Comparison of ENCODE assay signal across 1 cellular context in genomic region chr11:119091966-119092879, GRCh38.
A peak's percentile ranks its signal among the peaks of the same experiment; 100 is the strongest.
TF ChIP-seq lines count a peak whose summit lies in the region.

No MANE protein-coding gene starts in this region.

TF ChIP-seq in K562, 482 proteins besides CTCF, POLR2A, EP300 and RAD21:
- no peak for TF ChIP-seq ARNT (IDR thresholded peaks at IDR 0.05)
- TF ChIP-seq ZC3H11A (IDR thresholded peaks at IDR 0.05; ENCODE audit: low read depth, low read length), result no peak
- TF ChIP-seq ZNF347 (CRISPR knock-in tag; IDR thresholded peaks at IDR 0.05; ENCODE audit: low read depth), result no peak
- TF ChIP-seq ZNF57 (CRISPR knock-in tag; IDR thresholded peaks at IDR 0.05), result no peak
- TF ChIP-seq JUND (IDR thresholded peaks at IDR 0.05; ENCODE audit: borderline replicate concordance, low read depth, low read length), result no peak
- TF ChIP-seq JUND (tag; IDR thresholded peaks at IDR 0.05; ENCODE audit: borderline replicate concordance, low read depth, low read length), result 0 out of 3 replicates have a peak, but pooled peaks have one; percentile 17
- TF ChIP-seq HDAC3 (IDR thresholded peaks at IDR 0.05; ENCODE audit: borderline replicate concordance, partially characterized antibody), result peak; percentile 18
- no peak for TF ChIP-seq ASH1L (IDR thresholded peaks at IDR 0.05; ENCODE audit: borderline replicate concordance, low read depth, partially characterized antibody)
- TF ChIP-seq PCBP2 (IDR thresholded peaks at IDR 0.05; ENCODE audit: low read depth, low read length, poor library complexity, severe bottlenecking), result no peak
- peak; percentile 41; the same call in 1 of the 2 replicates for TF ChIP-seq SUPT5H (IDR thresholded peaks at IDR 0.05)
- no peak for TF ChIP-seq TRIM28 (IDR thresholded peaks at IDR 0.05)
- no peak for TF ChIP-seq FOXP4 (CRISPR knock-in tag; IDR thresholded peaks at IDR 0.05; ENCODE audit: borderline replicate concordance)
- peak; percentile 51; the same call in 1 of the 2 replicates for TF ChIP-seq NFIC (IDR thresholded peaks at IDR 0.05)
- TF ChIP-seq POLR2AphosphoS5 (IDR thresholded peaks at IDR 0.05; ENCODE audit: control insufficient read depth, insufficient read depth, low read depth, low read length), result peak; percentile 26; the same call in 1 of the 2 replicates
- TF ChIP-seq POLR2AphosphoS2 (IDR thresholded peaks at IDR 0.05; ENCODE audit: low read length), result peak; percentile 41; the same call in 1 of the 2 replicates
- TF ChIP-seq NCOR1 (IDR thresholded peaks at IDR 0.05), result peak; percentile 23; the same call in 1 of the 2 replicates
- TF ChIP-seq RFX7 (CRISPR knock-in tag; IDR thresholded peaks at IDR 0.05), result 0 out of 2 replicates have a peak, but pooled peaks have one; percentile 42
- TF ChIP-seq RCOR1 (IDR thresholded peaks at IDR 0.05; ENCODE audit: borderline replicate concordance in 1 of 2, low read depth in 2 of 2, low read length in 2 of 2), result 0 out of 4 replicates have a peak, but pooled peaks of 1 of the 2 experiments have one; percentile 9
- TF ChIP-seq GABPA (tag; conservative IDR thresholded peaks at IDR 0.05; ENCODE audit: low read depth), result no peak
- 0 out of 2 replicates have a peak, but pooled peaks have one; percentile 1 for TF ChIP-seq NFE2 (IDR thresholded peaks at IDR 0.05; ENCODE audit: low read depth)
- no peak for TF ChIP-seq PHF20 (IDR thresholded peaks at IDR 0.05; ENCODE audit: partially characterized antibody)
- TF ChIP-seq SIN3A (IDR thresholded peaks at IDR 0.05; ENCODE audit: borderline replicate concordance in 2 of 2, control insufficient read depth in 1 of 2, low read depth in 2 of 2, low read length in 2 of 2), result peak in 1 of 2 experiments; percentile 32; a peak in 1 of 4 replicates
- no peak for TF ChIP-seq KLF6 (CRISPR knock-in tag; IDR thresholded peaks at IDR 0.05; ENCODE audit: borderline replicate concordance)
- no peak for TF ChIP-seq WHSC1 (IDR thresholded peaks at IDR 0.05; ENCODE audit: low read length)
- TF ChIP-seq TFAP4 (CRISPR knock-in tag; IDR thresholded peaks at IDR 0.05; ENCODE audit: borderline replicate concordance), result 0 out of 2 replicates have a peak, but pooled peaks have one; percentile 5
- TF ChIP-seq POLR3A (IDR thresholded peaks at IDR 0.05; ENCODE audit: borderline replicate concordance, extremely low read depth, insufficient read depth, insufficient read length), result no peak
- 0 out of 2 replicates have a peak, but pooled peaks have one; percentile 22 for TF ChIP-seq PML (IDR thresholded peaks at IDR 0.05; ENCODE audit: low read length)
